11 cellular contexts compared by ENCODE assay signal in genomic region chr1:10634428-10635384, GRCh38.
DNase-seq lines count a peak whose midpoint lies in the region; ATAC-seq, FAIRE-seq and TF ChIP-seq lines count a peak whose summit lies in the region.
"Had no signal": no experiment of that assay in that cellular context is flagged by ENCODE, and none has a peak within 500 bp of the region (broad histone marks: within the 10 kb centered on the region; RNA-seq: fewer than 3 reads in every experiment).

No MANE protein-coding gene starts in this region.

- H3K27me3 ChIP-seq in bronchial epithelial cell (ENCODE audit: control insufficient read depth, insufficient read depth, low read length) = no peaks in the 10 kb centered on the region
- no peaks in the 10 kb centered on the region for H3K27me3 ChIP-seq in right lobe of liver
- H3K27me3 ChIP-seq in effector memory CD4-positive, alpha-beta T cell (replicated peaks; ENCODE audit: control insufficient read depth, insufficient read depth, low read length, poor library complexity, severe bottlenecking) = no peaks in the 10 kb centered on the region

- peak; percentile 18 for TF ChIP-seq CTCF in bronchial epithelial cell (IDR thresholded peaks at IDR 0.05; ENCODE audit: insufficient read depth, low read length, severe bottlenecking)
- no peak for TF ChIP-seq CTCF in right lobe of liver (IDR thresholded peaks at IDR 0.05)

- H3K4me3 ChIP-seq in bronchial epithelial cell (ENCODE audit: low read depth, low read length) (peak overlapping the region; percentile 8), right lobe of liver (no peak overlapping the region)
- no peak overlapping the region for H3K4me3 ChIP-seq in effector memory CD4-positive, alpha-beta T cell (ENCODE audit: insufficient read depth, low read depth, low read length, poor library complexity, severe bottlenecking)
- H3K4me3 ChIP-seq: A549 had no signal

- whole genome bisulfite sequencing in right lobe of liver (ENCODE audit: insufficient coverage, low coverage, low lambda C conversion rate, missing lambda C conversion rate) = 69% methylated on average over 4 of the region's 27 CpGs

- ATAC-seq in right lobe of liver = peak; percentile 6 to 59 (median 40)
- no peak for ATAC-seq in GM19455 (IDR thresholded peaks at IDR 0.05; ENCODE audit: unreplicated experiment)
- no peak for ATAC-seq in GM21786 (IDR thresholded peaks at IDR 0.05; ENCODE audit: unreplicated experiment)
- ATAC-seq: activated CD4-positive, CD25-positive, alpha-beta regulatory T cell treated with anti-CD3 and anti-CD28 coated beads, Interleukin-2, amount 50 U/mL, for 24 hours had no signal

- FAIRE-seq in bronchial epithelial cell (lab: Jason Lieb, UNC) (no peak), urothelium cell line (lab: Jason Lieb, UNC) (no peak)
- FAIRE-seq: A549 had no signal

- intact Hi-C loops in right lobe of liver (cut with DNase I) = no loop called here

- no peaks in the 10 kb centered on the region for H3K9me3 ChIP-seq in right lobe of liver
- no peaks in the 10 kb centered on the region for H3K9me3 ChIP-seq in effector memory CD4-positive, alpha-beta T cell (ENCODE audit: control insufficient read depth, low read length)
- H3K9me3 ChIP-seq: A549 had no signal

- peaks cover 6% of the 10 kb centered on the region for H3K36me3 ChIP-seq in bronchial epithelial cell (ENCODE audit: control insufficient read depth, insufficient read depth, low read length)
- H3K36me3 ChIP-seq in right lobe of liver = peaks cover 0 to 16% (median 2%) of the 10 kb centered on the region in 4 donors
- H3K36me3 ChIP-seq in effector memory CD4-positive, alpha-beta T cell (ENCODE audit: control insufficient read depth, insufficient read depth, low read length) = peaks cover 9% of the 10 kb centered on the region

- peak; percentile 58 for DNase-seq in NCI-H2171 (lab: John Stamatoyannopoulos, UW)
- no peak for DNase-seq in NCI-H2171 treated with DMSO at 0.1 percent for 48 hours (lab: John Stamatoyannopoulos, UW)
- peak; percentile 47 for DNase-seq in bronchial epithelial cell (ENCODE audit: low read depth)
- DNase-seq in right lobe of liver = no peak
- DNase-seq in urothelium cell line (ENCODE audit: low spot score) = peak; percentile 27
- no peak for DNase-seq in effector memory CD4-positive, alpha-beta T cell
- DNase-seq: activated naive CD4-positive, alpha-beta T cell treated with Interleukin-2 at 50 U/mL for 16 hours had no signal

- H3K4me1 ChIP-seq in right lobe of liver = peaks cover 0 to 4% (median 0%) of the 10 kb centered on the region in 4 donors
- H3K4me1 ChIP-seq in effector memory CD4-positive, alpha-beta T cell (ENCODE audit: control insufficient read depth, insufficient read depth, low read length, poor library complexity, severe bottlenecking) = peaks cover 5% of the 10 kb centered on the region
- H3K4me1 ChIP-seq: A549 had no signal

- no peak for TF ChIP-seq POLR2A in right lobe of liver (IDR thresholded peaks at IDR 0.05)

- H3K27ac ChIP-seq in right lobe of liver = no peak overlapping the region
- no peak overlapping the region for H3K27ac ChIP-seq in effector memory CD4-positive, alpha-beta T cell (ENCODE audit: insufficient read depth, low read length, poor library complexity, severe bottlenecking)

Comparison
In these comparisons a context has a peak if more than half of its experiments do, and no peak if none do; other contexts are left out.
1. DNase-seq: peak in NCI-H2171 (single experiment), bronchial epithelial cell (single experiment) and urothelium cell line (single experiment); none in NCI-H2171 treated with DMSO at 0.1 percent for 48 hours (single experiment), right lobe of liver (0 of 3) and effector memory CD4-positive, alpha-beta T cell (0 of 3).
2. ATAC-seq: peak in right lobe of liver (4 of 4); none in GM19455 (single experiment) and GM21786 (single experiment).